In the genomic region with DNA sequence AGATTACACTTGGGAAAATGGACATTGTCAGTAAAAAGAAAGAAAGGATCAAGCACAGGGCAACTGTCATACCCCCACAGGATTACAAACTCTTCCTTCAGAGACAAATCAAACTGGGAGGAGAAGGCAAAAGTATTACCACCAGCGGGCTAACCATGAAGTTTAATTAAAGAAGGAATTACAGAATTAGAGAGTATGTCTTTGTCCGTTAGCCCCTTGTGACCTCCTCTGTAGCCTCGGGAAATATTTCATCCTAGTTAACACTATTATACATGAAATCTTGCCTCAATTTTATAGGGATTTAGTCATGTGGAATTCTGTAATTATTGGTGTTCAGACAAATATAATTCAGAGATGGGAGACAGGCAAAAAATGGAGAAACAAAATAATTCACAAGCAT, we compare ENCODE assay signal across 1 cellular context.
TF ChIP-seq lines count a peak whose summit lies in the region.

No MANE protein-coding gene starts in this region.

TF ChIP-seq in GM23338, 12 proteins besides CTCF, POLR2A, EP300 and RAD21 (continued from another document):
- TF ChIP-seq, protein P1, sequence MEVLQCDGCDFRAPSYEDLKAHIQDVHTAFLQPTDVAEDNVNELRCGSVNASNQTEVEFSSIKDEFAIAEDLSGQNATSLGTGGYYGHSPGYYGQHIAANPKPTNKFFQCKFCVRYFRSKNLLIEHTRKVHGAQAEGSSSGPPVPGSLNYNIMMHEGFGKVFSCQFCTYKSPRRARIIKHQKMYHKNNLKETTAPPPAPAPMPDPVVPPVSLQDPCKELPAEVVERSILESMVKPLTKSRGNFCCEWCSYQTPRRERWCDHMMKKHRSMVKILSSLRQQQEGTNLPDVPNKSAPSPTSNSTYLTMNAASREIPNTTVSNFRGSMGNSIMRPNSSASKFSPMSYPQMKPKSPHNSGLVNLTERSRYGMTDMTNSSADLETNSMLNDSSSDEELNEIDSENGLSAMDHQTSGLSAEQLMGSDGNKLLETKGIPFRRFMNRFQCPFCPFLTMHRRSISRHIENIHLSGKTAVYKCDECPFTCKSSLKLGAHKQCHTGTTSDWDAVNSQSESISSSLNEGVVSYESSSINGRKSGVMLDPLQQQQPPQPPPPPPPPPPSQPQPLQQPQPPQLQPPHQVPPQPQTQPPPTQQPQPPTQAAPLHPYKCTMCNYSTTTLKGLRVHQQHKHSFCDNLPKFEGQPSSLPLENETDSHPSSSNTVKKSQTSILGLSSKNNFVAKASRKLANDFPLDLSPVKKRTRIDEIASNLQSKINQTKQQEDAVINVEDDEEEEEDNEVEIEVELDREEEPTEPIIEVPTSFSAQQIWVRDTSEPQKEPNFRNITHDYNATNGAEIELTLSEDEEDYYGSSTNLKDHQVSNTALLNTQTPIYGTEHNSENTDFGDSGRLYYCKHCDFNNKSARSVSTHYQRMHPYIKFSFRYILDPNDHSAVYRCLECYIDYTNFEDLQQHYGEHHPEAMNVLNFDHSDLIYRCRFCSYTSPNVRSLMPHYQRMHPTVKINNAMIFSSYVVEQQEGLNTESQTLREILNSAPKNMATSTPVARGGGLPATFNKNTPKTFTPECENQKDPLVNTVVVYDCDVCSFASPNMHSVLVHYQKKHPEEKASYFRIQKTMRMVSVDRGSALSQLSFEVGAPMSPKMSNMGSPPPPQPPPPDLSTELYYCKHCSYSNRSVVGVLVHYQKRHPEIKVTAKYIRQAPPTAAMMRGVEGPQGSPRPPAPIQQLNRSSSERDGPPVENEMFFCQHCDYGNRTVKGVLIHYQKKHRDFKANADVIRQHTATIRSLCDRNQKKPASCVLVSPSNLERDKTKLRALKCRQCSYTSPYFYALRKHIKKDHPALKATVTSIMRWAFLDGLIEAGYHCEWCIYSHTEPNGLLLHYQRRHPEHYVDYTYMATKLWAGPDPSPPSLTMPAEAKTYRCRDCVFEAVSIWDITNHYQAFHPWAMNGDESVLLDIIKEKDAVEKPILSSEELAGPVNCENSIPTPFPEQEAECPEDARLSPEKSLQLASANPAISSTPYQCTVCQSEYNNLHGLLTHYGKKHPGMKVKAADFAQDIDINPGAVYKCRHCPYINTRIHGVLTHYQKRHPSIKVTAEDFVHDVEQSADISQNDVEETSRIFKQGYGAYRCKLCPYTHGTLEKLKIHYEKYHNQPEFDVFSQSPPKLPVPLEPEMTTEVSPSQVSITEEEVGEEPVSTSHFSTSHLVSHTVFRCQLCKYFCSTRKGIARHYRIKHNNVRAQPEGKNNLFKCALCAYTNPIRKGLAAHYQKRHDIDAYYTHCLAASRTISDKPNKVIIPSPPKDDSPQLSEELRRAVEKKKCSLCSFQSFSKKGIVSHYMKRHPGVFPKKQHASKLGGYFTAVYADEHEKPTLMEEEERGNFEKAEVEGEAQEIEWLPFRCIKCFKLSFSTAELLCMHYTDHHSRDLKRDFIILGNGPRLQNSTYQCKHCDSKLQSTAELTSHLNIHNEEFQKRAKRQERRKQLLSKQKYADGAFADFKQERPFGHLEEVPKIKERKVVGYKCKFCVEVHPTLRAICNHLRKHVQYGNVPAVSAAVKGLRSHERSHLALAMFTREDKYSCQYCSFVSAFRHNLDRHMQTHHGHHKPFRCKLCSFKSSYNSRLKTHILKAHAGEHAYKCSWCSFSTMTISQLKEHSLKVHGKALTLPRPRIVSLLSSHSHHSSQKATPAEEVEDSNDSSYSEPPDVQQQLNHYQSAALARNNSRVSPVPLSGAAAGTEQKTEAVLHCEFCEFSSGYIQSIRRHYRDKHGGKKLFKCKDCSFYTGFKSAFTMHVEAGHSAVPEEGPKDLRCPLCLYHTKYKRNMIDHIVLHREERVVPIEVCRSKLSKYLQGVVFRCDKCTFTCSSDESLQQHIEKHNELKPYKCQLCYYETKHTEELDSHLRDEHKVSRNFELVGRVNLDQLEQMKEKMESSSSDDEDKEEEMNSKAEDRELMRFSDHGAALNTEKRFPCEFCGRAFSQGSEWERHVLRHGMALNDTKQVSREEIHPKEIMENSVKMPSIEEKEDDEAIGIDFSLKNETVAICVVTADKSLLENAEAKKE (CRISPR knock-in tag; IDR thresholded peaks at IDR 0.05): no peak
